Comparison of ENCODE assay signal across 11 cellular contexts in the genomic region with DNA sequence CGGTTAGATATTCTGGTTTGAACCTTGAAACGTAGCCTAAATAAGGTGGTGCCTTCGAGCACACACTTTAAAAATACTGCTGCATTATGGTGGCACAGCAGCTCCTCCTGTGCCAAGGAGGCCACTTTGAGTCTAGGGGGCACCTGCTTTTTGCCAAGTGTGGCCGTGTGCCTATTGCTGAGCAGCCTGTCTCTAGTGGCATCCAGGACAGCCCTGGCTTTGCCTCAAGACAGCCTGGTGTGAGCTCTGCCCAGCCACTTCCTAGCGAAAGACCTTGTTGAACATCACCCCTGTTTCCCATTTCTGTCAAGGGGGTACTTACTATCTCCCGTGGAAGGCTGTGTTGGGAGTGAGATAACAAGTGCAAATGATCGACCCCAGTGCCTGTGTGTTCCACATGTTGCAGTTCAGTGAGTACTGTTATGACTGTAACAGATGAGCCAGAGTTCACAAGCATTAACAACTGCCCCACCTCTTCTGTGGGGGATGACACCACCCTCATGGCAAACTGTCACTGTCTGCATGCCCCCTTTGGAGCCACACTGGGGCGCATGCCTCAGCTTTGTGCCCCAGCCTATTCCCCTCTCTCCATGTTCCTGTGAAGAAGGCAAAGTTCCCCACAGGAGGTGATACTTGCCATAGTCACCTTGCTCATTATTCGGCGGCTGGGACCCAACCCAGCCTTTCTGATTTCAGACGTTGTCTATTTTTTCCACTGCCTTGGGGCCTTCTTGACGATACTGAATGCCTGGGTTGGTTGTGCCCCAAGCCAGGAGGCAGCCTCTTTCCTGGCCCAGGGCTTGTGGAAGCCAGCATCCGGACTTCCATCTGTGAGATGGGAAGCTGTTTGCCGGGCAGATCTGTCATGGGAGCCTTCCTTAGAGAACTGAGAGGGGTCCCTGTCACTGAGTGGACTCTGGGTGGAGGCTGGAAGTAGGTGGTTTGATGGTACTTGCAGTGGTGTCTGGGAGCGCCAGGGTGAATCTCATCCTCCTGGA. TPM values are rescaled to one million over a fixed set of nuclear protein-coding genes. Genes with fewer than 3 reads are reported as not detected.
DNase-seq lines count a peak whose midpoint lies in the region; ATAC-seq, FAIRE-seq and TF ChIP-seq lines count a peak whose summit lies in the region.
"Had no signal": no experiment of that assay in that cellular context is flagged by ENCODE, and none has a peak within 500 bp of the region (broad histone marks: within the 10 kb centered on the region; RNA-seq: fewer than 3 reads in every experiment).

No MANE protein-coding gene starts in this region.

- H3K4me1 Mint-ChIP-seq in activated naive CD8-positive, alpha-beta T cell treated with anti-CD3 and anti-CD28 coated beads, Interleukin-2, amount 10 ng/mL, durations not matched to agents 7 days and 5 days = peaks cover 59% of the 10 kb centered on the region
- H3K4me1 Mint-ChIP-seq in chondrocyte (ENCODE audit: low read depth) = peaks cover 50% of the 10 kb centered on the region

- peak overlapping the region; percentile 47 for H3K27ac Mint-ChIP-seq in activated naive CD8-positive, alpha-beta T cell treated with anti-CD3 and anti-CD28 coated beads, Interleukin-2, amount 10 ng/mL, durations not matched to agents 7 days and 5 days
- H3K27ac Mint-ChIP-seq in chondrocyte (ENCODE audit: unreplicated experiment) = no peak overlapping the region

- no peak for ATAC-seq in activated naive CD8-positive, alpha-beta T cell treated with anti-CD3 and anti-CD28 coated beads, Interleukin-2, amount 10 ng/mL, durations not matched to agents 7 days and 5 days (ENCODE audit: low read depth)
- ATAC-seq in HG02852 (IDR thresholded peaks at IDR 0.05; ENCODE audit: unreplicated experiment) = no peak

- no peak overlapping the region for H3K4me3 Mint-ChIP-seq in activated naive CD8-positive, alpha-beta T cell treated with anti-CD3 and anti-CD28 coated beads, Interleukin-2, amount 10 ng/mL, durations not matched to agents 7 days and 5 days
- H3K4me3 Mint-ChIP-seq in chondrocyte (ENCODE audit: unreplicated experiment) = no peak overlapping the region

- TF ChIP-seq CTCF in chondrocyte (IDR thresholded peaks at IDR 0.05) = no peak

- no peaks in the 10 kb centered on the region for H3K27me3 Mint-ChIP-seq in activated naive CD8-positive, alpha-beta T cell treated with anti-CD3 and anti-CD28 coated beads, Interleukin-2, amount 10 ng/mL, durations not matched to agents 7 days and 5 days
- no peaks in the 10 kb centered on the region for H3K27me3 Mint-ChIP-seq in chondrocyte (ENCODE audit: low read depth)

- FAIRE-seq in GM18507 (lab: Jason Lieb, UNC) (peak; percentile 66), HTR-8/SVneo (lab: Jason Lieb, UNC) (peak; percentile 58)
- FAIRE-seq: endometrium, G401.6 had no signal

- peaks cover 2% of the 10 kb centered on the region for H3K9me3 Mint-ChIP-seq in activated naive CD8-positive, alpha-beta T cell treated with anti-CD3 and anti-CD28 coated beads, Interleukin-2, amount 10 ng/mL, durations not matched to agents 7 days and 5 days
- no peaks in the 10 kb centered on the region for H3K9me3 Mint-ChIP-seq in chondrocyte (ENCODE audit: low read depth)

- peaks cover 19% of the 10 kb centered on the region for H3K36me3 Mint-ChIP-seq in activated naive CD8-positive, alpha-beta T cell treated with anti-CD3 and anti-CD28 coated beads, Interleukin-2, amount 10 ng/mL, durations not matched to agents 7 days and 5 days
- no peaks in the 10 kb centered on the region for H3K36me3 Mint-ChIP-seq in chondrocyte (ENCODE audit: low read depth)

- POLR2A ChIA-PET in activated naive CD8-positive, alpha-beta T cell treated with anti-CD3 and anti-CD28 coated beads, Interleukin-2, amount 10 ng/mL, durations not matched to agents 7 days and 5 days (lab: Charles Lee) = interaction anchor here (1.0 to 1.3 kb wide), 3 partner anchors 38 to 49 kb away, joined by 3 to 4 read pairs (median 4); no protein-coding TSS in a partner anchor

- DNase-seq in GM18507 (ENCODE audit: extremely low spot score, insufficient read length, low read depth) = no peak
- DNase-seq in HTR-8/SVneo (ENCODE audit: insufficient read length, low spot score) = no peak
- DNase-seq in activated naive CD8-positive, alpha-beta T cell treated with anti-CD3 and anti-CD28 coated beads, Interleukin-2, amount 10 ng/mL, durations not matched to agents 7 days and 5 days = no peak
- peak; percentile 57 for DNase-seq in stimulated activated CD4-positive, alpha-beta T cell treated with anti-CD3 and anti-CD28 coated beads, Interleukin-15, amount 100 ng/mL, for 24 hours
- DNase-seq in retina = no peak
- DNase-seq in chondrocyte (ENCODE audit: low spot score) = no peak
- no peak for DNase-seq in NCI-H128 (lab: John Stamatoyannopoulos, UW; ENCODE audit: unreplicated experiment)
- DNase-seq: Kasumi-1 had no signal

RNA-seq across cellular contexts. Expression of gene GATAD2A, which starts 5.4 kb away (rescaled TPM):
- total RNA-seq in activated naive CD8-positive, alpha-beta T cell treated with anti-CD3 and anti-CD28 coated beads, Interleukin-2, amount 10 ng/mL, durations not matched to agents 7 days and 5 days = 100 to 1,000 TPM; 152 to 153 TPM
- total RNA-seq in chondrocyte = 68.9 to 83.7 TPM (median 82.6 TPM) in 3 replicates
